Comparison of ENCODE assay signal across 1 cellular context in genomic region chr4:94207469-94208224, GRCh38.
A peak's percentile ranks its signal among the peaks of the same experiment; 100 is the strongest.
TF ChIP-seq lines count a peak whose summit lies in the region.

SMARCAD1 (plus strand) TSS chr4:94207865; CDS start chr4:94208395, 530 bp downstream.

TF ChIP-seq in GM12878, 131 proteins besides CTCF, POLR2A, EP300 and RAD21 (continued from another document and continues in another):
- TF ChIP-seq ZBTB40 (IDR thresholded peaks at IDR 0.05; ENCODE audit: borderline replicate concordance) (peak; percentile 86), POLR2AphosphoS2 (IDR thresholded peaks at IDR 0.05; ENCODE audit: low read depth, low read length) (no peak; the same call in 1 of the 2 replicates), RUNX3 (IDR thresholded peaks at IDR 0.05; ENCODE audit: low read length) (peak; percentile 20), ZNF24 (IDR thresholded peaks at IDR 0.05) (no peak), ZNF217 (IDR thresholded peaks at IDR 0.05) (no peak), CBX5 (IDR thresholded peaks at IDR 0.05; ENCODE audit: low read depth) (no peak), MYB (IDR thresholded peaks at IDR 0.05; ENCODE audit: borderline replicate concordance, low read depth, low read length) (no peak), TCF12 (IDR thresholded peaks at IDR 0.05; ENCODE audit: low read depth, low read length) (no peak), RB1 (IDR thresholded peaks at IDR 0.05; ENCODE audit: borderline replicate concordance) (peak; percentile 55; the same call in 1 of the 2 replicates), SREBF1 (IDR thresholded peaks at IDR 0.05; ENCODE audit: low read length) (no peak), BCLAF1 (IDR thresholded peaks at IDR 0.05) (no peak), ZSCAN29 (IDR thresholded peaks at IDR 0.05) (no peak), CBFB (IDR thresholded peaks at IDR 0.05; ENCODE audit: low read depth) (peak; percentile 82; the same call in 1 of the 2 replicates), USF1 (IDR thresholded peaks at IDR 0.05; ENCODE audit: borderline replicate concordance, extremely low read length, insufficient read depth, low read depth, low read length) (no peak), SMAD5 (IDR thresholded peaks at IDR 0.05; ENCODE audit: low read depth) (peak; percentile 64; the same call in 1 of the 2 replicates), JUNB (IDR thresholded peaks at IDR 0.05) (no peak), SP1 (IDR thresholded peaks at IDR 0.05; ENCODE audit: low read depth, low read length) (no peak), CHD1 (IDR thresholded peaks at IDR 0.05; ENCODE audit: low read depth, low read length) (no peak), MLLT1 (IDR thresholded peaks at IDR 0.05) (peak; percentile 91), GABPA (IDR thresholded peaks at IDR 0.05; ENCODE audit: low read depth) (peak; percentile 87), PAX8 (IDR thresholded peaks at IDR 0.05) (no peak), BMI1 (IDR thresholded peaks at IDR 0.05; ENCODE audit: borderline replicate concordance) (peak; percentile 96), MTA2 (IDR thresholded peaks at IDR 0.05; ENCODE audit: low read depth) (peak; percentile 37; the same call in 1 of the 2 replicates), ESRRA (IDR thresholded peaks at IDR 0.05; ENCODE audit: low read length) (no peak), ZNF384 (IDR thresholded peaks at IDR 0.05; ENCODE audit: borderline replicate concordance, low read depth, low read length) (peak; percentile 82), CHD4 (IDR thresholded peaks at IDR 0.05) (no peak), SRF (IDR thresholded peaks at IDR 0.05; ENCODE audit: low read depth in 2 of 2, low read length in 2 of 2) (peak in 1 of 2 experiments; percentile 70; a peak in 2 of 4 replicates), CHD2 (IDR thresholded peaks at IDR 0.05; ENCODE audit: borderline replicate concordance, low read depth, low read length) (peak; percentile 97), PRDM15 (CRISPR knock-in tag; IDR thresholded peaks at IDR 0.05) (no peak), SMARCA5 (IDR thresholded peaks at IDR 0.05) (0 out of 2 replicates have a peak, but pooled peaks have one; percentile 36), ZNF592 (IDR thresholded peaks at IDR 0.05) (no peak), IRF4 (IDR thresholded peaks at IDR 0.05; ENCODE audit: low read depth, low read length) (no peak), FOXM1 (IDR thresholded peaks at IDR 0.05; ENCODE audit: low read depth, low read length) (peak; percentile 49; the same call in 1 of the 2 replicates), ZNF622 (IDR thresholded peaks at IDR 0.05) (no peak), USF2 (IDR thresholded peaks at IDR 0.05; ENCODE audit: borderline replicate concordance, low read depth, low read length) (no peak), ZNF274 (IDR thresholded peaks at IDR 0.05; ENCODE audit: insufficient read depth, insufficient read length) (no peak), TCF3 (IDR thresholded peaks at IDR 0.05; ENCODE audit: borderline replicate concordance, insufficient read depth, low read depth, low read length) (no peak), NFYA (IDR thresholded peaks at IDR 0.05; ENCODE audit: borderline replicate concordance, low read depth, low read length) (no peak), SMAD1 (IDR thresholded peaks at IDR 0.05; ENCODE audit: low read depth, partially characterized antibody) (no peak), EED (IDR thresholded peaks at IDR 0.05; ENCODE audit: low read depth) (no peak), ETV6 (conservative IDR thresholded peaks at IDR 0.05 in 1 of 2, IDR thresholded peaks at IDR 0.05 in 1 of 2; ENCODE audit: borderline replicate concordance in 1 of 2, low read depth in 1 of 2) (no peak; a peak in 1 of 4 replicates), YBX1 (IDR thresholded peaks at IDR 0.05) (no peak), CEBPB (IDR thresholded peaks at IDR 0.05; ENCODE audit: borderline replicate concordance in 1 of 2, low read depth in 2 of 2, low read length in 2 of 2) (peak in 1 of 2 experiments; percentile 91; a peak in 2 of 4 replicates), HSF1 (IDR thresholded peaks at IDR 0.05; ENCODE audit: low read depth, low read length) (no peak)
